In genomic region chr6:51301969-51302368, GRCh38 we compare ENCODE assay signal across 1 cellular context.
TF ChIP-seq lines count a peak whose summit lies in the region.

No MANE protein-coding gene starts in this region.

TF ChIP-seq in GM12878, 131 proteins besides CTCF, POLR2A, EP300 and RAD21 (continued from another document):
- TF ChIP-seq, protein P1, sequence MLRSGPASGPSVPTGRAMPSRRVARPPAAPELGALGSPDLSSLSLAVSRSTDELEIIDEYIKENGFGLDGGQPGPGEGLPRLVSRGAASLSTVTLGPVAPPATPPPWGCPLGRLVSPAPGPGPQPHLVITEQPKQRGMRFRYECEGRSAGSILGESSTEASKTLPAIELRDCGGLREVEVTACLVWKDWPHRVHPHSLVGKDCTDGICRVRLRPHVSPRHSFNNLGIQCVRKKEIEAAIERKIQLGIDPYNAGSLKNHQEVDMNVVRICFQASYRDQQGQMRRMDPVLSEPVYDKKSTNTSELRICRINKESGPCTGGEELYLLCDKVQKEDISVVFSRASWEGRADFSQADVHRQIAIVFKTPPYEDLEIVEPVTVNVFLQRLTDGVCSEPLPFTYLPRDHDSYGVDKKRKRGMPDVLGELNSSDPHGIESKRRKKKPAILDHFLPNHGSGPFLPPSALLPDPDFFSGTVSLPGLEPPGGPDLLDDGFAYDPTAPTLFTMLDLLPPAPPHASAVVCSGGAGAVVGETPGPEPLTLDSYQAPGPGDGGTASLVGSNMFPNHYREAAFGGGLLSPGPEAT (IDR thresholded peaks at IDR 0.05; ENCODE audit: low read depth) = peak; percentile 82
- TF ChIP-seq ATF7 (IDR thresholded peaks at IDR 0.05; ENCODE audit: low read depth) = peak; percentile 42; the same call in 1 of the 2 replicates
- TF ChIP-seq, protein P2, sequence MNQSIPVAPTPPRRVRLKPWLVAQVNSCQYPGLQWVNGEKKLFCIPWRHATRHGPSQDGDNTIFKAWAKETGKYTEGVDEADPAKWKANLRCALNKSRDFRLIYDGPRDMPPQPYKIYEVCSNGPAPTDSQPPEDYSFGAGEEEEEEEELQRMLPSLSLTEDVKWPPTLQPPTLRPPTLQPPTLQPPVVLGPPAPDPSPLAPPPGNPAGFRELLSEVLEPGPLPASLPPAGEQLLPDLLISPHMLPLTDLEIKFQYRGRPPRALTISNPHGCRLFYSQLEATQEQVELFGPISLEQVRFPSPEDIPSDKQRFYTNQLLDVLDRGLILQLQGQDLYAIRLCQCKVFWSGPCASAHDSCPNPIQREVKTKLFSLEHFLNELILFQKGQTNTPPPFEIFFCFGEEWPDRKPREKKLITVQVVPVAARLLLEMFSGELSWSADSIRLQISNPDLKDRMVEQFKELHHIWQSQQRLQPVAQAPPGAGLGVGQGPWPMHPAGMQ (IDR thresholded peaks at IDR 0.05; ENCODE audit: borderline replicate concordance) = no peak
- peak; percentile 65; the same call in 1 of the 2 replicates for TF ChIP-seq RAD51 (IDR thresholded peaks at IDR 0.05)
- peak; percentile 74 to 78 for TF ChIP-seq BHLHE40 (IDR thresholded peaks at IDR 0.05; ENCODE audit: borderline replicate concordance in 1 of 2, low read depth in 2 of 2, low read length in 1 of 2)
- no peak for TF ChIP-seq POLR2AphosphoS2 (IDR thresholded peaks at IDR 0.05; ENCODE audit: low read depth, low read length)
- no peak for TF ChIP-seq ZNF24 (IDR thresholded peaks at IDR 0.05)
- TF ChIP-seq ZNF217 (IDR thresholded peaks at IDR 0.05) = no peak
- TF ChIP-seq IKZF1 (conservative IDR thresholded peaks at IDR 0.05) = peak; percentile 78
